Comparison of ENCODE assay signal across 1 cellular context in genomic region chr6:7312616-7313504, GRCh38.
TF ChIP-seq lines count a peak whose summit lies in the region.

Gene SSR1, minus strand, starts transcription at chr6:7313199. Its CDS starts 79 bp downstream, at chr6:7313120.

TF ChIP-seq in K562, 482 proteins besides CTCF, POLR2A, EP300 and RAD21 (continued from another document and continues in another):
- peak; percentile 92 for TF ChIP-seq LCOR (CRISPR knock-in tag; IDR thresholded peaks at IDR 0.05)
- TF ChIP-seq ETS1 (conservative IDR thresholded peaks at IDR 0.05; ENCODE audit: control insufficient read depth, low read depth, low read length) = peak; percentile 58
- no peak for TF ChIP-seq ELK1 (CRISPR knock-in tag; IDR thresholded peaks at IDR 0.05)
- peak; percentile 90; the same call in 1 of the 2 replicates for TF ChIP-seq KAT7 (CRISPR knock-in tag; IDR thresholded peaks at IDR 0.05; ENCODE audit: borderline replicate concordance)
- peak; percentile 82 for TF ChIP-seq GABPB1 (CRISPR knock-in tag; IDR thresholded peaks at IDR 0.05)
- peak; percentile 69 to 79 for TF ChIP-seq MAZ (CRISPR knock-in tag; conservative IDR thresholded peaks at IDR 0.05 in 1 of 2, IDR thresholded peaks at IDR 0.05 in 1 of 2)
- peak; percentile 51; the same call in 1 of the 2 replicates for TF ChIP-seq MAFF (IDR thresholded peaks at IDR 0.05; ENCODE audit: low read length)
- TF ChIP-seq ZNF639 (CRISPR knock-in tag; conservative IDR thresholded peaks at IDR 0.05 in 1 of 2, IDR thresholded peaks at IDR 0.05 in 1 of 2) = peak in 1 of 2 experiments; percentile 89; a peak in 3 of 4 replicates
- TF ChIP-seq KDM5B (IDR thresholded peaks at IDR 0.05; ENCODE audit: insufficient replicate concordance, low read depth, low read length) = peak; percentile 87
- TF ChIP-seq MBD2 (IDR thresholded peaks at IDR 0.05; ENCODE audit: borderline replicate concordance, low read depth) = peak; percentile 83
- peak; percentile 3; the same call in 1 of the 2 replicates for TF ChIP-seq ZNF766 (CRISPR knock-in tag; conservative IDR thresholded peaks at IDR 0.05)
- TF ChIP-seq, protein P1, sequence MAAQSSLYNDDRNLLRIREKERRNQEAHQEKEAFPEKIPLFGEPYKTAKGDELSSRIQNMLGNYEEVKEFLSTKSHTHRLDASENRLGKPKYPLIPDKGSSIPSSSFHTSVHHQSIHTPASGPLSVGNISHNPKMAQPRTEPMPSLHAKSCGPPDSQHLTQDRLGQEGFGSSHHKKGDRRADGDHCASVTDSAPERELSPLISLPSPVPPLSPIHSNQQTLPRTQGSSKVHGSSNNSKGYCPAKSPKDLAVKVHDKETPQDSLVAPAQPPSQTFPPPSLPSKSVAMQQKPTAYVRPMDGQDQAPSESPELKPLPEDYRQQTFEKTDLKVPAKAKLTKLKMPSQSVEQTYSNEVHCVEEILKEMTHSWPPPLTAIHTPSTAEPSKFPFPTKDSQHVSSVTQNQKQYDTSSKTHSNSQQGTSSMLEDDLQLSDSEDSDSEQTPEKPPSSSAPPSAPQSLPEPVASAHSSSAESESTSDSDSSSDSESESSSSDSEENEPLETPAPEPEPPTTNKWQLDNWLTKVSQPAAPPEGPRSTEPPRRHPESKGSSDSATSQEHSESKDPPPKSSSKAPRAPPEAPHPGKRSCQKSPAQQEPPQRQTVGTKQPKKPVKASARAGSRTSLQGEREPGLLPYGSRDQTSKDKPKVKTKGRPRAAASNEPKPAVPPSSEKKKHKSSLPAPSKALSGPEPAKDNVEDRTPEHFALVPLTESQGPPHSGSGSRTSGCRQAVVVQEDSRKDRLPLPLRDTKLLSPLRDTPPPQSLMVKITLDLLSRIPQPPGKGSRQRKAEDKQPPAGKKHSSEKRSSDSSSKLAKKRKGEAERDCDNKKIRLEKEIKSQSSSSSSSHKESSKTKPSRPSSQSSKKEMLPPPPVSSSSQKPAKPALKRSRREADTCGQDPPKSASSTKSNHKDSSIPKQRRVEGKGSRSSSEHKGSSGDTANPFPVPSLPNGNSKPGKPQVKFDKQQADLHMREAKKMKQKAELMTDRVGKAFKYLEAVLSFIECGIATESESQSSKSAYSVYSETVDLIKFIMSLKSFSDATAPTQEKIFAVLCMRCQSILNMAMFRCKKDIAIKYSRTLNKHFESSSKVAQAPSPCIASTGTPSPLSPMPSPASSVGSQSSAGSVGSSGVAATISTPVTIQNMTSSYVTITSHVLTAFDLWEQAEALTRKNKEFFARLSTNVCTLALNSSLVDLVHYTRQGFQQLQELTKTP (IDR thresholded peaks at IDR 0.05; ENCODE audit: low read depth in 1 of 2, partially characterized antibody in 2 of 2) = no peak
- TF ChIP-seq NFE2 (IDR thresholded peaks at IDR 0.05; ENCODE audit: low read depth) = 0 out of 2 replicates have a peak, but pooled peaks have one; percentile 27
- TF ChIP-seq ARHGAP35 (IDR thresholded peaks at IDR 0.05; ENCODE audit: partially characterized antibody) = peak; percentile 90
- TF ChIP-seq ZBTB2 (IDR thresholded peaks at IDR 0.05) = peak; percentile 77; the same call in 1 of the 2 replicates
- TF ChIP-seq RBM14 (IDR thresholded peaks at IDR 0.05; ENCODE audit: borderline replicate concordance, insufficient read depth, low read depth, low read length) = 0 out of 2 replicates have a peak, but pooled peaks have one; percentile 90
- TF ChIP-seq, protein P2, sequence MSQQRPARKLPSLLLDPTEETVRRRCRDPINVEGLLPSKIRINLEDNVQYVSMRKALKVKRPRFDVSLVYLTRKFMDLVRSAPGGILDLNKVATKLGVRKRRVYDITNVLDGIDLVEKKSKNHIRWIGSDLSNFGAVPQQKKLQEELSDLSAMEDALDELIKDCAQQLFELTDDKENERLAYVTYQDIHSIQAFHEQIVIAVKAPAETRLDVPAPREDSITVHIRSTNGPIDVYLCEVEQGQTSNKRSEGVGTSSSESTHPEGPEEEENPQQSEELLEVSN (IDR thresholded peaks at IDR 0.05; ENCODE audit: borderline replicate concordance in 1 of 2, extremely low read depth in 1 of 2, insufficient read depth in 1 of 2, insufficient read length in 1 of 2, low read depth in 1 of 2, low read length in 1 of 2, poor library complexity in 1 of 2, severe bottlenecking in 1 of 2) = peak; percentile 88 to 92
- TF ChIP-seq, protein P3, sequence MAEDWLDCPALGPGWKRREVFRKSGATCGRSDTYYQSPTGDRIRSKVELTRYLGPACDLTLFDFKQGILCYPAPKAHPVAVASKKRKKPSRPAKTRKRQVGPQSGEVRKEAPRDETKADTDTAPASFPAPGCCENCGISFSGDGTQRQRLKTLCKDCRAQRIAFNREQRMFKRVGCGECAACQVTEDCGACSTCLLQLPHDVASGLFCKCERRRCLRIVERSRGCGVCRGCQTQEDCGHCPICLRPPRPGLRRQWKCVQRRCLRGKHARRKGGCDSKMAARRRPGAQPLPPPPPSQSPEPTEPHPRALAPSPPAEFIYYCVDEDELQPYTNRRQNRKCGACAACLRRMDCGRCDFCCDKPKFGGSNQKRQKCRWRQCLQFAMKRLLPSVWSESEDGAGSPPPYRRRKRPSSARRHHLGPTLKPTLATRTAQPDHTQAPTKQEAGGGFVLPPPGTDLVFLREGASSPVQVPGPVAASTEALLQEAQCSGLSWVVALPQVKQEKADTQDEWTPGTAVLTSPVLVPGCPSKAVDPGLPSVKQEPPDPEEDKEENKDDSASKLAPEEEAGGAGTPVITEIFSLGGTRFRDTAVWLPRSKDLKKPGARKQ (CRISPR knock-in tag; IDR thresholded peaks at IDR 0.05) = no peak
- TF ChIP-seq CTBP1 (IDR thresholded peaks at IDR 0.05; ENCODE audit: borderline replicate concordance) = peak; percentile 49; the same call in 1 of the 2 replicates
- no peak for TF ChIP-seq ILK (tag; IDR thresholded peaks at IDR 0.05; ENCODE audit: borderline replicate concordance, low read depth)
- no peak for TF ChIP-seq MCM3 (IDR thresholded peaks at IDR 0.05)
- TF ChIP-seq ZNF75A (CRISPR knock-in tag; IDR thresholded peaks at IDR 0.05) = no peak
- TF ChIP-seq POLR2H (tag; IDR thresholded peaks at IDR 0.05; ENCODE audit: low read depth) = peak; percentile 88
- peak; percentile 89; the same call in 1 of the 2 replicates for TF ChIP-seq ATF6 (CRISPR knock-in tag; IDR thresholded peaks at IDR 0.05)
- 0 out of 2 replicates have a peak, but pooled peaks have one; percentile 35 for TF ChIP-seq CBX5 (IDR thresholded peaks at IDR 0.05; ENCODE audit: borderline replicate concordance, low read depth)
- peak; percentile 81 for TF ChIP-seq ZNF740 (CRISPR knock-in tag; IDR thresholded peaks at IDR 0.05)
- no peak for TF ChIP-seq ZNF740 (tag; IDR thresholded peaks at IDR 0.05)
- no peak for TF ChIP-seq MCM5 (IDR thresholded peaks at IDR 0.05; ENCODE audit: low read depth)
- TF ChIP-seq REST (CRISPR knock-in tag; IDR thresholded peaks at IDR 0.05; ENCODE audit: low read depth) = peak; percentile 77; the same call in 1 of the 2 replicates
- no peak; the same call in none of the 2 replicates for TF ChIP-seq ERF (CRISPR knock-in tag; IDR thresholded peaks at IDR 0.05)
- TF ChIP-seq, protein P4, sequence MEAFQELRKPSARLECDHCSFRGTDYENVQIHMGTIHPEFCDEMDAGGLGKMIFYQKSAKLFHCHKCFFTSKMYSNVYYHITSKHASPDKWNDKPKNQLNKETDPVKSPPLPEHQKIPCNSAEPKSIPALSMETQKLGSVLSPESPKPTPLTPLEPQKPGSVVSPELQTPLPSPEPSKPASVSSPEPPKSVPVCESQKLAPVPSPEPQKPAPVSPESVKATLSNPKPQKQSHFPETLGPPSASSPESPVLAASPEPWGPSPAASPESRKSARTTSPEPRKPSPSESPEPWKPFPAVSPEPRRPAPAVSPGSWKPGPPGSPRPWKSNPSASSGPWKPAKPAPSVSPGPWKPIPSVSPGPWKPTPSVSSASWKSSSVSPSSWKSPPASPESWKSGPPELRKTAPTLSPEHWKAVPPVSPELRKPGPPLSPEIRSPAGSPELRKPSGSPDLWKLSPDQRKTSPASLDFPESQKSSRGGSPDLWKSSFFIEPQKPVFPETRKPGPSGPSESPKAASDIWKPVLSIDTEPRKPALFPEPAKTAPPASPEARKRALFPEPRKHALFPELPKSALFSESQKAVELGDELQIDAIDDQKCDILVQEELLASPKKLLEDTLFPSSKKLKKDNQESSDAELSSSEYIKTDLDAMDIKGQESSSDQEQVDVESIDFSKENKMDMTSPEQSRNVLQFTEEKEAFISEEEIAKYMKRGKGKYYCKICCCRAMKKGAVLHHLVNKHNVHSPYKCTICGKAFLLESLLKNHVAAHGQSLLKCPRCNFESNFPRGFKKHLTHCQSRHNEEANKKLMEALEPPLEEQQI (IDR thresholded peaks at IDR 0.05) = 0 out of 2 replicates have a peak, but pooled peaks have one; percentile 21
- no peak for TF ChIP-seq ZNF140 (CRISPR knock-in tag; IDR thresholded peaks at IDR 0.05)
- TF ChIP-seq ZNF431 (CRISPR knock-in tag; IDR thresholded peaks at IDR 0.05) = peak; percentile 80
- TF ChIP-seq ZNF133 (CRISPR knock-in tag; IDR thresholded peaks at IDR 0.05) = no peak
